Comparison of ENCODE assay signal across 30 cellular contexts in genomic region chr2:24206714-24207113, GRCh38. TPM values are rescaled to one million over a fixed set of nuclear protein-coding genes. Genes with fewer than 3 reads are reported as not detected.
"Had no signal": no experiment of that assay in that cellular context is flagged by ENCODE, and none has a peak within 500 bp of the region (broad histone marks: within the 10 kb centered on the region; RNA-seq: fewer than 3 reads in every experiment).

No MANE protein-coding gene starts in this region.

- H3K4me1 Mint-ChIP-seq: activated naive CD8-positive, alpha-beta T cell treated with anti-CD3 and anti-CD28 coated beads, Interleukin-2, amount 50 U/mL, for 24 hours; natural killer cell; stimulated activated memory B cell treated with anti-CD40 and anti-IgM and Interleukin-4, amounts not matched to agents 10 μg/mL and 1 μg/mL and 100 μg/mL, for 72 hours had no signal

- H3K27me3 Mint-ChIP-seq: activated CD4-positive, alpha-beta memory T cell treated with anti-CD3 and anti-CD28 coated beads for 36 hours; activated naive CD8-positive, alpha-beta T cell treated with anti-CD3 and anti-CD28 coated beads, Interleukin-2, amount 50 U/mL, for 24 hours; stimulated activated memory B cell treated with anti-CD40 and anti-IgM and Interleukin-4, amounts not matched to agents 10 μg/mL and 1 μg/mL and 100 μg/mL, for 72 hours had no signal

- DNase-seq: activated CD4-positive, alpha-beta memory T cell treated with anti-CD3 and anti-CD28 coated beads for 36 hours; activated CD4-positive, alpha-beta T cell treated with anti-CD3 and anti-CD28 coated beads for 4 hours; activated effector memory CD4-positive, alpha-beta T cell treated with Interleukin-2 at 50 U/mL for 16 hours; activated naive CD4-positive, alpha-beta T cell treated with anti-CD3 and anti-CD28 coated beads for 36 hours; activated naive CD8-positive, alpha-beta T cell treated with anti-CD3 and anti-CD28 coated beads, Interleukin-2, amount 50 U/mL, for 24 hours; activated T-cell treated with anti-CD3 and anti-CD28 coated beads for 4 hours; activated T-cell treated with anti-CD3 and anti-CD28 coated beads, Interleukin-2, amount 50 U/mL, for 72 hours; amygdala; caudate nucleus; dermis blood vessel endothelial cell; effector CD4-positive, alpha-beta T cell; glutamatergic neuron; left ventricle myocardium inferior; mesendoderm; natural killer cell; ovary; psoas muscle; sigmoid colon; small intestine; stimulated activated CD4-positive, alpha-beta T cell treated with anti-CD3 and anti-CD28 coated beads, Interleukin-4, amount 100 ng/mL, for 24 hours; stomach; T-helper 9 cell; thyroid gland had no signal

- ATAC-seq: activated T-cell treated with anti-CD3 and anti-CD28 coated beads, Interleukin-2, amount 50 U/mL, for 72 hours; natural killer cell; stimulated activated memory B cell treated with anti-CD40 and anti-IgM and Interleukin-4, amounts not matched to agents 10 μg/mL and 1 μg/mL and 100 μg/mL, for 72 hours had no signal

- H3K4me3 Mint-ChIP-seq: activated CD4-positive, alpha-beta memory T cell treated with anti-CD3 and anti-CD28 coated beads for 36 hours; activated naive CD4-positive, alpha-beta T cell treated with anti-CD3 and anti-CD28 coated beads for 36 hours; activated naive CD8-positive, alpha-beta T cell treated with anti-CD3 and anti-CD28 coated beads, Interleukin-2, amount 50 U/mL, for 24 hours; activated T-cell treated with anti-CD3 and anti-CD28 coated beads, Interleukin-2, amount 50 U/mL, for 72 hours; natural killer cell; stimulated activated memory B cell treated with anti-CD40 and anti-IgM and Interleukin-4, amounts not matched to agents 10 μg/mL and 1 μg/mL and 100 μg/mL, for 72 hours had no signal

- H3K9me3 Mint-ChIP-seq: activated CD4-positive, alpha-beta memory T cell treated with anti-CD3 and anti-CD28 coated beads for 36 hours; activated naive CD4-positive, alpha-beta T cell treated with anti-CD3 and anti-CD28 coated beads for 36 hours; activated naive CD8-positive, alpha-beta T cell treated with anti-CD3 and anti-CD28 coated beads, Interleukin-2, amount 50 U/mL, for 24 hours; activated T-cell treated with anti-CD3 and anti-CD28 coated beads, Interleukin-2, amount 50 U/mL, for 72 hours; natural killer cell; stimulated activated memory B cell treated with anti-CD40 and anti-IgM and Interleukin-4, amounts not matched to agents 10 μg/mL and 1 μg/mL and 100 μg/mL, for 72 hours had no signal

- FAIRE-seq: endometrium, frontal cortex, islet of Langerhans, small intestine, TTC549 had no signal

- H3K27ac Mint-ChIP-seq: activated CD4-positive, alpha-beta memory T cell treated with anti-CD3 and anti-CD28 coated beads for 36 hours; activated naive CD4-positive, alpha-beta T cell treated with anti-CD3 and anti-CD28 coated beads for 36 hours; activated T-cell treated with anti-CD3 and anti-CD28 coated beads, Interleukin-2, amount 50 U/mL, for 72 hours; stimulated activated memory B cell treated with anti-CD40 and anti-IgM and Interleukin-4, amounts not matched to agents 10 μg/mL and 1 μg/mL and 100 μg/mL, for 72 hours had no signal

RNA-seq across cellular contexts. Expression of gene FAM228A, which starts 31.9 kb away (rescaled TPM):
- total RNA-seq: dermis blood vessel endothelial cell; epithelial cell of proximal tubule; T-helper 1 cell treated with Interleukin-12 subunit alpha and Interleukin-12 subunit beta and Interleukin-4 antibody, amounts not matched to agents 30 ng/mL and 1 ng/mL, for 36 hours had no signal
